Comparison of ENCODE assay signal across 22 cellular contexts in the genomic region with DNA sequence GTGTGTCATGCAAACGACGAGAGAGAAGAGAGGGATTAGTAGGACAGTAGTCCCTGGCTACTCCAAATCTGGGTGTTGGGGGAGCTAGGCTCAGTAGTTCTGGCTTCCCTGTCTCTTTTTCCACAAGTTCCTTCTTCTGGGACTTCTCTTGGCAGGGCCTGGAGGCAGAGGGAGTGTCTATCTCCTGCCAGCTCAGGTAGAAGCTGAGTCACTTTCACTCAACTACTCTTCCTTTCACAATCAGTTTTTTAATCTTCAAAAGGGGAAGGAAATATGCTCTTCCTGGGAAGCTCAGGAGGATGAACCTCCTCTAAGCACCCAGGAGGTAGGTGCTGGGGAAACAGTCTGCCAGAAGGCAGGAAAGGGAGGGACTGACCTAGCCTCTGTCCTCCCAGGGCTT.
"Had no signal": no experiment of that assay in that cellular context is flagged by ENCODE, and none has a peak within 500 bp of the region (broad histone marks: within the 10 kb centered on the region; RNA-seq: fewer than 3 reads in every experiment).

No MANE protein-coding gene starts in this region.

- H3K27ac Mint-ChIP-seq: memory B cell; naive thymus-derived CD8-positive, alpha-beta T cell; progenitor cell of endocrine pancreas; T-cell had no signal

- H3K4me3 Mint-ChIP-seq: activated CD8-positive, alpha-beta memory T cell treated with anti-CD3 and anti-CD28 coated beads, Interleukin-2, amount 10 ng/mL, durations not matched to agents 7 days and 5 days; central memory CD8-positive, alpha-beta T cell; memory B cell; naive thymus-derived CD8-positive, alpha-beta T cell; T-cell had no signal

- H3K9me3 ChIP-seq: left ventricle myocardium inferior, SK-N-SH, suprapubic skin had no signal

- H3K4me3 ChIP-seq: hepatocyte, left ventricle myocardium inferior, suprapubic skin had no signal

- DNase-seq: activated CD8-positive, alpha-beta memory T cell treated with anti-CD3 and anti-CD28 coated beads, Interleukin-2, amount 10 ng/mL, durations not matched to agents 7 days and 5 days; activated T-cell treated with anti-CD3 and anti-CD28 coated beads, Interleukin-2, amount 50 U/mL, for 1 hour; cortex of kidney; effector CD8-positive, alpha-beta T cell; islet precursor cell; left ventricle myocardium inferior; naive thymus-derived CD8-positive, alpha-beta T cell; nucleus accumbens; right cardiac atrium; SK-N-SH; small intestine; stimulated activated CD4-positive, alpha-beta T cell treated with anti-CD3 and anti-CD28 coated beads, Interleukin-4, amount 100 ng/mL, for 4 hours; stimulated activated CD8-positive, alpha-beta memory T cell treated with anti-CD3 and anti-CD28 coated beads, Interleukin-4, amount 100 ng/mL, for 48 hours; stimulated activated naive CD8-positive, alpha-beta T cell treated with anti-CD3 and anti-CD28 coated beads, Interleukin-15, Interleukin-2, amounts not matched to agents 100 U/mL and 50 U/mL, for 24 hours; T-cell; T-helper 9 cell had no signal

- H3K36me3 ChIP-seq: left ventricle myocardium inferior, suprapubic skin had no signal

- H3K4me1 Mint-ChIP-seq: activated CD8-positive, alpha-beta memory T cell treated with anti-CD3 and anti-CD28 coated beads, Interleukin-2, amount 10 ng/mL, durations not matched to agents 7 days and 5 days; T-cell had no signal

- H3K36me3 Mint-ChIP-seq: T-cell had no signal

- H3K4me1 ChIP-seq: left ventricle myocardium inferior had no signal

- H3K27me3 ChIP-seq: hepatocyte had no signal

- H3K9me3 Mint-ChIP-seq: activated naive CD4-positive, alpha-beta T cell treated with anti-CD3 and anti-CD28 coated beads, Interleukin-2, amount 50 U/mL, for 72 hours; central memory CD8-positive, alpha-beta T cell; memory B cell; naive thymus-derived CD8-positive, alpha-beta T cell; T-cell had no signal

- H3K27me3 Mint-ChIP-seq: activated CD8-positive, alpha-beta memory T cell treated with anti-CD3 and anti-CD28 coated beads, Interleukin-2, amount 10 ng/mL, durations not matched to agents 7 days and 5 days; central memory CD8-positive, alpha-beta T cell; memory B cell; naive thymus-derived CD8-positive, alpha-beta T cell; progenitor cell of endocrine pancreas; T-cell had no signal

- H3K27ac ChIP-seq: hepatocyte, left ventricle myocardium inferior, suprapubic skin had no signal
